ENCODE assay signal across 8 cellular contexts in genomic region chr1:226711976-226712778, GRCh38. TPM values are rescaled to one million over a fixed set of nuclear protein-coding genes. Genes with fewer than 3 reads are reported as not detected.
DNase-seq lines count a peak whose midpoint lies in the region; ATAC-seq and TF ChIP-seq lines count a peak whose summit lies in the region.

No MANE protein-coding gene starts in this region.

- no peaks in the 10 kb centered on the region for H3K27me3 ChIP-seq in CD8-positive, alpha-beta memory T cell (ENCODE audit: insufficient read depth, low read length, poor library complexity, severe bottlenecking)

- H3K4me1 Mint-ChIP-seq in CD8-positive, alpha-beta memory T cell = peaks cover 94 to 100% (median 99%) of the 10 kb centered on the region in 3 donors
- peaks cover 82% of the 10 kb centered on the region for H3K4me1 Mint-ChIP-seq in central memory CD8-positive, alpha-beta T cell

- H3K36me3 ChIP-seq in CD8-positive, alpha-beta memory T cell (ENCODE audit: insufficient read depth, low read length) = no peaks in the 10 kb centered on the region

- CTCF ChIA-PET in CD8-positive, alpha-beta memory T cell (lab: Charles Lee) = interaction anchor here (0.9 to 5.3 kb wide), 16 partner anchors 9 to 116 kb away, joined by 3 to 18 read pairs (median 4); partner anchors contain the start of gene ITPKB

- peak; percentile 71 for ATAC-seq in HG03565 (IDR thresholded peaks at IDR 0.05; ENCODE audit: unreplicated experiment)
- peak; percentile 85 for ATAC-seq in central memory CD8-positive, alpha-beta T cell (replicated peaks; ENCODE audit: extremely low read depth, poor library complexity, severe bottlenecking)

- no peak for TF ChIP-seq CTCF in GM20000 (IDR thresholded peaks at IDR 0.05; ENCODE audit: extremely low read depth, missing control alignments)

- peaks cover 88% of the 10 kb centered on the region for H3K4me1 ChIP-seq in CD8-positive, alpha-beta memory T cell (ENCODE audit: insufficient read depth, low read length)

- POLR2A ChIA-PET in CD8-positive, alpha-beta memory T cell (lab: Charles Lee) = interaction anchor here (1.0 to 2.6 kb wide), 8 partner anchors 9 to 86 kb away, joined by 3 to 15 read pairs (median 4); partner anchors contain the start of gene ITPKB

- peaks cover 0 to 5% (median 0%) of the 10 kb centered on the region in 5 donors for H3K9me3 Mint-ChIP-seq in CD8-positive, alpha-beta memory T cell
- H3K9me3 Mint-ChIP-seq in central memory CD8-positive, alpha-beta T cell = peaks cover 5% of the 10 kb centered on the region

- peak overlapping the region; percentile 66 to 92 (median 77) for H3K4me3 Mint-ChIP-seq in CD8-positive, alpha-beta memory T cell
- peak overlapping the region; percentile 71 for H3K4me3 Mint-ChIP-seq in central memory CD8-positive, alpha-beta T cell

- H3K27ac Mint-ChIP-seq in CD8-positive, alpha-beta memory T cell = peak overlapping the region; percentile 86 to 95 (median 90)
- peak overlapping the region; percentile 94 for H3K27ac Mint-ChIP-seq in central memory CD8-positive, alpha-beta T cell (ENCODE audit: low read depth)

- peaks cover 0 to 57% (median 8%) of the 10 kb centered on the region in 3 donors for H3K36me3 Mint-ChIP-seq in CD8-positive, alpha-beta memory T cell
- peaks cover 66% of the 10 kb centered on the region for H3K36me3 Mint-ChIP-seq in central memory CD8-positive, alpha-beta T cell (ENCODE audit: insufficient read depth)

- H3K4me3 ChIP-seq in CD8-positive, alpha-beta memory T cell (ENCODE audit: low read length) = peak overlapping the region; percentile 52

- DNase-seq in CD8-positive, alpha-beta memory T cell = peak; percentile 44 to 83 (median 67)
- DNase-seq in GM20000 (ENCODE audit: low spot score) (peak; percentile 67), D341Med (ENCODE audit: low spot score) (no peak), NCI-H510A (lab: John Stamatoyannopoulos, UW) (no peak), GM19240 (ENCODE audit: insufficient read length, low spot score) (no peak), AML-193 (lab: John Stamatoyannopoulos, UW) (no peak)
- DNase-seq in central memory CD8-positive, alpha-beta T cell (ENCODE audit: low spot score in 2 of 2) = peak in 1 of 2 donors; percentile 51

- no peaks in the 10 kb centered on the region for H3K9me3 ChIP-seq in CD8-positive, alpha-beta memory T cell (ENCODE audit: low read length)

- peaks cover 0 to 7% of the 10 kb centered on the region in 2 donors for H3K27me3 Mint-ChIP-seq in CD8-positive, alpha-beta memory T cell
- no peaks in the 10 kb centered on the region for H3K27me3 Mint-ChIP-seq in central memory CD8-positive, alpha-beta T cell

- H3K27ac ChIP-seq in CD8-positive, alpha-beta memory T cell (ENCODE audit: low read depth, low read length) = peak overlapping the region; percentile 32

RNA-seq across cellular contexts. Expression of gene ITPKB, which starts 26.9 kb away (rescaled TPM):
- 10 to 100 TPM; 37.7 to 39.6 TPM for total RNA-seq in CD8-positive, alpha-beta memory T cell
- polyA plus RNA-seq in CD8-positive, alpha-beta memory T cell = 50.1 TPM

Comparison
In these comparisons a context has a peak if more than half of its experiments do, and no peak if none do; other contexts are left out.
1. DNase-seq: peak in CD8-positive, alpha-beta memory T cell (5 of 5) and GM20000 (single experiment); none in D341Med (single experiment), NCI-H510A (single experiment), GM19240 (single experiment) and AML-193 (0 of 2).